Comparison of ENCODE assay signal across 28 cellular contexts in genomic region chr10:108848016-108848415, GRCh38.
"Had no signal": no experiment of that assay in that cellular context is flagged by ENCODE, and none has a peak within 500 bp of the region (broad histone marks: within the 10 kb centered on the region; RNA-seq: fewer than 3 reads in every experiment).

No MANE protein-coding gene starts in this region.

- H3K27me3 Mint-ChIP-seq: activated CD4-positive, alpha-beta memory T cell treated with anti-CD3 and anti-CD28 coated beads for 36 hours; activated CD4-positive, alpha-beta T cell treated with anti-CD3 and anti-CD28 coated beads, Interleukin-2, amount 10 ng/mL, durations not matched to agents 24 days and 14 days; activated naive CD4-positive, alpha-beta T cell treated with anti-CD3 and anti-CD28 coated beads, Interleukin-2, amount 10 ng/mL, durations not matched to agents 7 days and 5 days; activated naive CD8-positive, alpha-beta T cell treated with anti-CD3 and anti-CD28 coated beads, Interleukin-2, amount 10 ng/mL, durations not matched to agents 7 days and 5 days; activated T-cell treated with anti-CD3 and anti-CD28 coated beads, Interleukin-2, amount 50 U/mL, for 24 hours; effector memory CD8-positive, alpha-beta T cell had no signal

- H3K4me3 Mint-ChIP-seq: activated CD4-positive, alpha-beta memory T cell treated with anti-CD3 and anti-CD28 coated beads for 36 hours; activated CD4-positive, alpha-beta T cell treated with anti-CD3 and anti-CD28 coated beads, Interleukin-2, amount 10 ng/mL, durations not matched to agents 24 days and 14 days; activated naive CD4-positive, alpha-beta T cell treated with anti-CD3 and anti-CD28 coated beads, Interleukin-2, amount 10 ng/mL, durations not matched to agents 7 days and 5 days; activated naive CD8-positive, alpha-beta T cell treated with anti-CD3 and anti-CD28 coated beads, Interleukin-2, amount 10 ng/mL, durations not matched to agents 7 days and 5 days; activated T-cell treated with anti-CD3 and anti-CD28 coated beads, Interleukin-2, amount 50 U/mL, for 24 hours; effector memory CD8-positive, alpha-beta T cell; nephron had no signal

- ATAC-seq: effector memory CD8-positive, alpha-beta T cell; heart right ventricle; right cardiac atrium had no signal

- H3K27ac ChIP-seq: brain microvascular endothelial cell, heart right ventricle, left ventricle myocardium inferior, transverse colon had no signal

- H3K4me1 Mint-ChIP-seq: activated CD4-positive, alpha-beta T cell treated with anti-CD3 and anti-CD28 coated beads, Interleukin-2, amount 10 ng/mL, durations not matched to agents 24 days and 14 days; activated naive CD4-positive, alpha-beta T cell treated with anti-CD3 and anti-CD28 coated beads, Interleukin-2, amount 10 ng/mL, durations not matched to agents 7 days and 5 days; activated naive CD8-positive, alpha-beta T cell treated with anti-CD3 and anti-CD28 coated beads, Interleukin-2, amount 10 ng/mL, durations not matched to agents 7 days and 5 days; nephron had no signal

- H3K36me3 ChIP-seq: brain microvascular endothelial cell, heart right ventricle, left ventricle myocardium inferior, transverse colon had no signal

- FAIRE-seq: astrocyte, endothelial cell of umbilical vein, islet of Langerhans had no signal

- H3K4me1 ChIP-seq: heart right ventricle, left ventricle myocardium inferior, transverse colon had no signal

- H3K9me3 ChIP-seq: transverse colon had no signal

- H3K27ac Mint-ChIP-seq: activated CD4-positive, alpha-beta memory T cell treated with anti-CD3 and anti-CD28 coated beads for 36 hours; activated CD4-positive, alpha-beta T cell treated with anti-CD3 and anti-CD28 coated beads, Interleukin-2, amount 10 ng/mL, durations not matched to agents 24 days and 14 days; activated naive CD4-positive, alpha-beta T cell treated with anti-CD3 and anti-CD28 coated beads, Interleukin-2, amount 10 ng/mL, durations not matched to agents 7 days and 5 days; activated naive CD8-positive, alpha-beta T cell treated with anti-CD3 and anti-CD28 coated beads, Interleukin-2, amount 10 ng/mL, durations not matched to agents 7 days and 5 days; activated T-cell treated with anti-CD3 and anti-CD28 coated beads, Interleukin-2, amount 50 U/mL, for 24 hours; effector memory CD8-positive, alpha-beta T cell; nephron had no signal

- H3K27me3 ChIP-seq: brain microvascular endothelial cell, heart right ventricle, transverse colon had no signal

- H3K36me3 Mint-ChIP-seq: activated CD4-positive, alpha-beta memory T cell treated with anti-CD3 and anti-CD28 coated beads for 36 hours; activated naive CD4-positive, alpha-beta T cell treated with anti-CD3 and anti-CD28 coated beads, Interleukin-2, amount 10 ng/mL, durations not matched to agents 7 days and 5 days; activated naive CD8-positive, alpha-beta T cell treated with anti-CD3 and anti-CD28 coated beads, Interleukin-2, amount 10 ng/mL, durations not matched to agents 7 days and 5 days had no signal

- DNase-seq: activated CD4-positive, alpha-beta memory T cell treated with anti-CD3 and anti-CD28 coated beads for 36 hours; activated CD4-positive, alpha-beta T cell treated with anti-CD3 and anti-CD28 coated beads, Interleukin-2, amount 10 ng/mL, durations not matched to agents 24 days and 14 days; activated CD4-positive, CD25-positive, alpha-beta regulatory T cell treated with anti-CD3 and anti-CD28 coated beads, Interleukin-2, amount 50 U/mL, for 72 hours; activated CD8-positive, alpha-beta memory T cell treated with anti-CD3 and anti-CD28 coated beads, Interleukin-2, amount 50 U/mL, for 4 hours; activated gamma-delta T cell; activated naive CD4-positive, alpha-beta T cell treated with anti-CD3 and anti-CD28 coated beads, Interleukin-2, amount 10 ng/mL, durations not matched to agents 7 days and 5 days; activated naive CD8-positive, alpha-beta T cell treated with anti-CD3 and anti-CD28 coated beads, Interleukin-2, amount 10 ng/mL, durations not matched to agents 7 days and 5 days; activated T-cell treated with anti-CD3 and anti-CD28 coated beads, Interleukin-2, amount 50 U/mL, for 24 hours; amniotic stem cell; brain microvascular endothelial cell; caudate nucleus; cortex of kidney; effector memory CD8-positive, alpha-beta T cell; foreskin melanocyte; heart right ventricle; left ventricle myocardium inferior; mesendoderm; posterior cingulate gyrus; right cardiac atrium; stimulated activated CD4-positive, alpha-beta T cell treated with anti-CD3 and anti-CD28 coated beads, Interleukin-2, amount 100 ng/mL, for 48 hours; stimulated activated naive CD4-positive, alpha-beta T cell treated with Interleukin-2 at 50 U/mL for 16 hours; T-helper 2 cell; transverse colon had no signal

- H3K9me3 Mint-ChIP-seq: activated CD4-positive, alpha-beta T cell treated with anti-CD3 and anti-CD28 coated beads, Interleukin-2, amount 10 ng/mL, durations not matched to agents 24 days and 14 days; activated naive CD8-positive, alpha-beta T cell treated with anti-CD3 and anti-CD28 coated beads, Interleukin-2, amount 10 ng/mL, durations not matched to agents 7 days and 5 days had no signal

- H3K4me3 ChIP-seq: heart right ventricle, left ventricle myocardium inferior, lung, transverse colon had no signal
